In genomic region chr20:4812641-4813075, GRCh38 we compare ENCODE assay signal across 10 cellular contexts. TPM values are rescaled to one million over a fixed set of nuclear protein-coding genes. Genes with fewer than 3 reads are reported as not detected.
DNase-seq lines count a peak whose midpoint lies in the region; ATAC-seq and TF ChIP-seq lines count a peak whose summit lies in the region.
"Had no signal": no experiment of that assay in that cellular context is flagged by ENCODE, and none has a peak within 500 bp of the region (broad histone marks: within the 10 kb centered on the region; RNA-seq: fewer than 3 reads in every experiment).

No MANE protein-coding gene starts in this region.

- no peak overlapping the region for H2AFZ ChIP-seq in PC-3 (ENCODE audit: low read length)

- TF ChIP-seq RAD21 in liver (IDR thresholded peaks at IDR 0.05), result no peak

- H3K36me3 ChIP-seq in liver (ENCODE audit: control insufficient read depth in 4 of 4, insufficient read depth in 3 of 4, low read depth in 1 of 4, low read length in 3 of 4) (no peaks in the 10 kb centered on the region), PC-3 (ENCODE audit: low read depth, low read length) (no peaks in the 10 kb centered on the region)

- no peaks in the 10 kb centered on the region for H3K9me2 ChIP-seq in PC-3 (replicated peaks; ENCODE audit: low read length)

- H3K4me1 ChIP-seq in liver (ENCODE audit: control insufficient read depth in 4 of 4, insufficient read depth in 4 of 4, low read length in 3 of 4), result peaks cover 0 to 13% (median 3%) of the 10 kb centered on the region in 4 donors
- H3K4me1 ChIP-seq in PC-3 (ENCODE audit: insufficient read depth, low read length), result peaks cover 22% of the 10 kb centered on the region

- POLR2A ChIA-PET in activated CD4-positive, alpha-beta T cell treated with anti-CD3 and anti-CD28 coated beads, Interleukin-2, amount 10 ng/mL, durations not matched to agents 7 days and 5 days (lab: Charles Lee), result no interaction called here
- POLR2A ChIA-PET in PC-3 (lab: Charles Lee; ENCODE audit: unreplicated experiment), result no interaction called here

- H4K20me1 ChIP-seq in PC-3 (ENCODE audit: low read length), result no peaks in the 10 kb centered on the region

- H3K9ac ChIP-seq in liver (ENCODE audit: low read depth in 1 of 2, low read length in 2 of 2) (no peak overlapping the region), PC-3 (ENCODE audit: low read length) (no peak overlapping the region)

- peaks cover 8% of the 10 kb centered on the region for H3F3A ChIP-seq in PC-3 (ENCODE audit: low read length, unreplicated experiment)

- H3K4me1 Mint-ChIP-seq in activated CD4-positive, alpha-beta T cell treated with anti-CD3 and anti-CD28 coated beads, Interleukin-2, amount 10 ng/mL, durations not matched to agents 7 days and 5 days, result peaks cover 81% of the 10 kb centered on the region

- no peak for ATAC-seq in PC-3
- no peak for ATAC-seq in HG03196 (IDR thresholded peaks at IDR 0.05; ENCODE audit: unreplicated experiment)

- H3K27me3 Mint-ChIP-seq in activated CD4-positive, alpha-beta T cell treated with anti-CD3 and anti-CD28 coated beads, Interleukin-2, amount 10 ng/mL, durations not matched to agents 7 days and 5 days, result no peaks in the 10 kb centered on the region

- H3K27ac ChIP-seq in liver (ENCODE audit: low read depth in 1 of 2, low read length in 2 of 2) (peak overlapping the region; percentile 72 to 82), PC-3 (ENCODE audit: low read length) (no peak overlapping the region)
- H3K27ac ChIP-seq: C4-2B had no signal

- no peaks in the 10 kb centered on the region for H3K79me2 ChIP-seq in PC-3 (ENCODE audit: low read length)

- 70% methylated on average over 7 of the region's 7 CpGs for WGBS in liver

- peak; percentile 13 to 23 for DNase-seq in stimulated activated CD4-positive, alpha-beta T cell treated with anti-CD3 and anti-CD28 coated beads, Interleukin-2, amount 100 ng/mL, for 24 hours
- DNase-seq in stimulated activated CD4-positive, alpha-beta T cell treated with anti-CD3 and anti-CD28 coated beads, Interleukin-4, amount 100 ng/mL, for 24 hours, result no peak
- DNase-seq in activated CD4-positive, alpha-beta T cell treated with anti-CD3 and anti-CD28 coated beads, Interleukin-2, amount 10 ng/mL, durations not matched to agents 7 days and 5 days, result no peak
- no peak for DNase-seq in foreskin fibroblast
- DNase-seq in PC-3, result no peak
- DNase-seq in DMS153 (lab: John Stamatoyannopoulos, UW), result no peak
- DNase-seq: GOT3 had no signal

- no peaks in the 10 kb centered on the region for H3K9me3 Mint-ChIP-seq in activated CD4-positive, alpha-beta T cell treated with anti-CD3 and anti-CD28 coated beads, Interleukin-2, amount 10 ng/mL, durations not matched to agents 7 days and 5 days

- CTCF ChIA-PET in activated CD4-positive, alpha-beta T cell treated with anti-CD3 and anti-CD28 coated beads, Interleukin-2, amount 10 ng/mL, durations not matched to agents 7 days and 5 days (lab: Charles Lee), result interaction anchor here (0.6 to 5.9 kb wide), 6 partner anchors 15 to 314 kb away, joined by 3 to 38 read pairs (median 4); partner anchors contain the start of gene CDS2
- CTCF ChIA-PET in PC-3 (lab: Charles Lee), result no interaction called here

- no peaks in the 10 kb centered on the region for H3K9me3 ChIP-seq in liver (ENCODE audit: control insufficient read depth in 4 of 4, low read length in 3 of 4)
- no peaks in the 10 kb centered on the region for H3K9me3 ChIP-seq in PC-3 (ENCODE audit: low read length)

- H3K4me3 ChIP-seq in liver (ENCODE audit: low read depth in 1 of 3, low read length in 3 of 3), result no peak overlapping the region
- no peak overlapping the region for H3K4me3 ChIP-seq in foreskin fibroblast (ENCODE audit: low read depth in 1 of 2, low read length in 2 of 2)
- no peak overlapping the region for H3K4me3 ChIP-seq in PC-3 (ENCODE audit: low read length)

- peak overlapping the region; percentile 88 for H3K4me3 Mint-ChIP-seq in activated CD4-positive, alpha-beta T cell treated with anti-CD3 and anti-CD28 coated beads, Interleukin-2, amount 10 ng/mL, durations not matched to agents 7 days and 5 days

- H3K27me3 ChIP-seq in liver (ENCODE audit: control insufficient read depth in 4 of 4, insufficient read depth in 4 of 4, low read length in 3 of 4), result no peaks in the 10 kb centered on the region
- no peaks in the 10 kb centered on the region for H3K27me3 ChIP-seq in PC-3 (ENCODE audit: low read length)

- H3K4me2 ChIP-seq in PC-3 (ENCODE audit: low read length), result no peak overlapping the region

- BruUV-seq in PC-3 (replicated peaks; lab: Mats Ljungman, UMichigan), result no TSS peak

- H3K27ac Mint-ChIP-seq in activated CD4-positive, alpha-beta T cell treated with anti-CD3 and anti-CD28 coated beads, Interleukin-2, amount 10 ng/mL, durations not matched to agents 7 days and 5 days, result peak overlapping the region; percentile 97

- TF ChIP-seq CTCF in liver (IDR thresholded peaks at IDR 0.05; ENCODE audit: low read depth, low read length, missing input control) (no peak), foreskin fibroblast (IDR thresholded peaks at IDR 0.05; ENCODE audit: low read depth, low read length) (no peak), PC-3 (conservative IDR thresholded peaks at IDR 0.05; ENCODE audit: low read depth, low read length) (no peak)

- intact Hi-C loops in PC-3 (cut with micrococcal nuclease), result no loop called here

- H3K36me3 Mint-ChIP-seq in activated CD4-positive, alpha-beta T cell treated with anti-CD3 and anti-CD28 coated beads, Interleukin-2, amount 10 ng/mL, durations not matched to agents 7 days and 5 days (ENCODE audit: low read depth), result peaks cover 76% of the 10 kb centered on the region

TF ChIP-seq in liver, 16 proteins besides CTCF, POLR2A, EP300 and RAD21:
- TF ChIP-seq YY1 (IDR thresholded peaks at IDR 0.05), result no peak
- no peak for TF ChIP-seq JUND (IDR thresholded peaks at IDR 0.05)
- no peak for TF ChIP-seq RXRA (IDR thresholded peaks at IDR 0.05)
- no peak for TF ChIP-seq ATF3 (IDR thresholded peaks at IDR 0.05)
- TF ChIP-seq EGR1 (IDR thresholded peaks at IDR 0.05; ENCODE audit: low read depth in 2 of 2), result no peak
- TF ChIP-seq SP1 (IDR thresholded peaks at IDR 0.05), result no peak
- no peak for TF ChIP-seq MAX (IDR thresholded peaks at IDR 0.05)
- no peak for TF ChIP-seq HNF4G (IDR thresholded peaks at IDR 0.05)
- TF ChIP-seq HNF4A (conservative IDR thresholded peaks at IDR 0.05), result no peak
- no peak for TF ChIP-seq FOXA1 (IDR thresholded peaks at IDR 0.05)
- TF ChIP-seq FOXA2 (IDR thresholded peaks at IDR 0.05), result no peak
- no peak for TF ChIP-seq ZBTB33 (IDR thresholded peaks at IDR 0.05)
- no peak for TF ChIP-seq TAF1 (conservative IDR thresholded peaks at IDR 0.05)

RNA-seq across cellular contexts. Expression of gene RASSF2, which starts 10.8 kb away (rescaled TPM):
- total RNA-seq in activated CD4-positive, alpha-beta T cell treated with anti-CD3 and anti-CD28 coated beads, Interleukin-2, amount 10 ng/mL, durations not matched to agents 7 days and 5 days, result 10 to 100 TPM; 61.6 to 70.5 TPM
- total RNA-seq in liver, result 10 to 100 TPM in 1 of 2 donors, 1 to 10 TPM in 1; 7.2 to 14.6 TPM
- 1 to 10 TPM; 1.2 to 2.2 TPM for polyA plus RNA-seq in liver
- 11.3 and 12.4 TPM in 2 replicates for total RNA-seq in PC-3 (2014; rRNA removed)

Comparison
In these comparisons a context has a peak if more than half of its experiments do, and no peak if none do; other contexts are left out.
1. DNase-seq: peak in stimulated activated CD4-positive, alpha-beta T cell treated with anti-CD3 and anti-CD28 coated beads, Interleukin-2, amount 100 ng/mL, for 24 hours (2 of 2); none in stimulated activated CD4-positive, alpha-beta T cell treated with anti-CD3 and anti-CD28 coated beads, Interleukin-4, amount 100 ng/mL, for 24 hours (single experiment), activated CD4-positive, alpha-beta T cell treated with anti-CD3 and anti-CD28 coated beads, Interleukin-2, amount 10 ng/mL, durations not matched to agents 7 days and 5 days (single experiment), foreskin fibroblast (0 of 2), PC-3 (single experiment) and DMS153 (single experiment).